ENCODE assay signal across 8 cellular contexts in the genomic region with DNA sequence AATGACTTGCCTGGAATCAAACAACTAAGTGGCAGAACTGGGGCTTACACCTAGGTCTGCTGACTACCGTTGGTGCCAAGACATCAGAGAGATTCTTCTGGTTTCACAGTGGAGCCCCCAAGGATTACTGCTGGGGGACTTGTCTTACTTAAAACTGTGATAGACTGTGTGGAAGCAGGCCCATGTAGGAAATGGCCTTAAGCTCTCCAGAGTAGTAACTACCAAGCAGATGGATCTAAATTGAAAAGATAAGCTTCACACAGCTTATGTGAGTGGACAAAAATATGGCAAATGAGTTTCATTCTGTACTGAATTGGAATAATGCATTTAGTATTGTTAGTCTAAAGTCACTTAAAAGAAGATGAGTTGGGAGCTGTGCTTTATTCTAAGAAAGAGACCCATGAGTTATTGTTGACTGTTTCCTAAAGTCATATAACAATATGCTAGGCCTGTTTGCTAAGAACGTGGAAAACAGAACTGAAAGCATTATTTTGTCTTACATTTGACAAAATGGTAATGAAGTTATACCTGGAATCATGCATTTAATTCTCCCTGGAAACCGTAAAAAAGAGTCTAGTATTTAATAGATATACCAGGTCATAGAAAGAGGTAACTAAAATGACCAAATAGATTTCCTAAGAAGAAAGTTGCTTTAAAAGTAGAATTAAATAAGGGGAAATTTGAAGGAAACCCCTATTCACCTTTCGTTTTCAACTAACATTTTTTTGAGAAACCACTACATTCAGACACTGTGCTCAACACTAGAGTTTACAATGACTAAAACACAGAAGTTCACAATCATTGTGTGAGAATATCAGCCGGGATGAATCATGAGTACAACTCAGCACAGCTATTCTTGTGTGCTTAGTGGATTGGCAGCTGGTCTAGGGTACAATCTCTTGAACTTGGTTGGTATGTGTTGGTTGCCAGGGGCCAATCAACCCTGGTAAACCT. TPM values are rescaled to one million over a fixed set of nuclear protein-coding genes. Genes with fewer than 3 reads are reported as not detected.
DNase-seq lines count a peak whose midpoint lies in the region; ATAC-seq lines count a peak whose summit lies in the region.

No MANE protein-coding gene starts in this region.

- POLR2A ChIA-PET in activated CD4-positive, alpha-beta memory T cell treated with anti-CD3 and anti-CD28 coated beads, Interleukin-2, amount 10 ng/mL, durations not matched to agents 7 days and 5 days (lab: Charles Lee) = interaction anchor here (0.9 to 6.6 kb wide), 8 partner anchors 10 to 173 kb away, joined by 3 to 56 read pairs (median 4); a partner anchor contains a TSS

- no peaks in the 10 kb centered on the region for H3K36me3 Mint-ChIP-seq in activated T-cell treated with anti-CD3 and anti-CD28 coated beads, Interleukin-2, amount 50 U/mL, for 24 hours (ENCODE audit: low read depth)
- peaks cover 2% of the 10 kb centered on the region for H3K36me3 Mint-ChIP-seq in activated CD4-positive, alpha-beta memory T cell treated with anti-CD3 and anti-CD28 coated beads, Interleukin-2, amount 10 ng/mL, durations not matched to agents 7 days and 5 days (ENCODE audit: low read depth)
- H3K36me3 Mint-ChIP-seq in natural killer cell treated with Interleukin-12 subunit alpha and Interleukin-12 subunit beta and Interleukin-15 and Interleukin-18, amount 100 ng/mL, for 72 hours = peaks cover 12% of the 10 kb centered on the region

- no peak for DNase-seq in activated T-cell treated with anti-CD3 and anti-CD28 coated beads, Interleukin-2, amount 50 U/mL, for 24 hours
- DNase-seq in activated T-cell treated with anti-CD3 and anti-CD28 coated beads, Interleukin-2, amount 50 U/mL, for 1 hour = no peak
- peak; percentile 24 for DNase-seq in activated CD4-positive, alpha-beta memory T cell treated with anti-CD3 and anti-CD28 coated beads, Interleukin-2, amount 10 ng/mL, durations not matched to agents 7 days and 5 days
- no peak for DNase-seq in natural killer cell treated with Interleukin-12 subunit alpha and Interleukin-12 subunit beta and Interleukin-15 and Interleukin-18, amount 100 ng/mL, for 72 hours (ENCODE audit: low spot score)
- DNase-seq in NOMO-1 treated with DMSO at 0.1 percent for 48 hours (lab: John Stamatoyannopoulos, UW; ENCODE audit: unreplicated experiment) (no peak), NCI-H2081 treated with DMSO at 0.1 percent for 48 hours (lab: John Stamatoyannopoulos, UW) (no peak), OCI-M2 (lab: John Stamatoyannopoulos, UW; ENCODE audit: unreplicated experiment) (no peak)

- peak overlapping the region; percentile 96 for H3K27ac Mint-ChIP-seq in activated T-cell treated with anti-CD3 and anti-CD28 coated beads, Interleukin-2, amount 50 U/mL, for 24 hours
- peak overlapping the region; percentile 77 for H3K27ac Mint-ChIP-seq in activated CD4-positive, alpha-beta memory T cell treated with anti-CD3 and anti-CD28 coated beads, Interleukin-2, amount 10 ng/mL, durations not matched to agents 7 days and 5 days
- H3K27ac Mint-ChIP-seq in natural killer cell treated with Interleukin-12 subunit alpha and Interleukin-12 subunit beta and Interleukin-15 and Interleukin-18, amount 100 ng/mL, for 72 hours = peak overlapping the region; percentile 88 to 95

- no peaks in the 10 kb centered on the region for H3K27me3 Mint-ChIP-seq in activated T-cell treated with anti-CD3 and anti-CD28 coated beads, Interleukin-2, amount 50 U/mL, for 24 hours
- H3K27me3 Mint-ChIP-seq in activated CD4-positive, alpha-beta memory T cell treated with anti-CD3 and anti-CD28 coated beads, Interleukin-2, amount 10 ng/mL, durations not matched to agents 7 days and 5 days = no peaks in the 10 kb centered on the region
- no peaks in the 10 kb centered on the region for H3K27me3 Mint-ChIP-seq in natural killer cell treated with Interleukin-12 subunit alpha and Interleukin-12 subunit beta and Interleukin-15 and Interleukin-18, amount 100 ng/mL, for 72 hours

- H3K4me1 Mint-ChIP-seq in activated T-cell treated with anti-CD3 and anti-CD28 coated beads, Interleukin-2, amount 50 U/mL, for 24 hours (ENCODE audit: low read depth) = peaks cover 74% of the 10 kb centered on the region
- H3K4me1 Mint-ChIP-seq in activated CD4-positive, alpha-beta memory T cell treated with anti-CD3 and anti-CD28 coated beads, Interleukin-2, amount 10 ng/mL, durations not matched to agents 7 days and 5 days = peaks cover 66% of the 10 kb centered on the region
- peaks cover 46 to 65% of the 10 kb centered on the region in 2 donors for H3K4me1 Mint-ChIP-seq in natural killer cell treated with Interleukin-12 subunit alpha and Interleukin-12 subunit beta and Interleukin-15 and Interleukin-18, amount 100 ng/mL, for 72 hours (ENCODE audit: low read depth in 2 of 2)

- H3K9me3 Mint-ChIP-seq in activated T-cell treated with anti-CD3 and anti-CD28 coated beads, Interleukin-2, amount 50 U/mL, for 24 hours = peaks cover 2% of the 10 kb centered on the region
- peaks cover 3% of the 10 kb centered on the region for H3K9me3 Mint-ChIP-seq in activated CD4-positive, alpha-beta memory T cell treated with anti-CD3 and anti-CD28 coated beads, Interleukin-2, amount 10 ng/mL, durations not matched to agents 7 days and 5 days
- peaks cover 3% of the 10 kb centered on the region for H3K9me3 Mint-ChIP-seq in natural killer cell treated with Interleukin-12 subunit alpha and Interleukin-12 subunit beta and Interleukin-15 and Interleukin-18, amount 100 ng/mL, for 72 hours

- CTCF ChIA-PET in activated CD4-positive, alpha-beta memory T cell treated with anti-CD3 and anti-CD28 coated beads, Interleukin-2, amount 10 ng/mL, durations not matched to agents 7 days and 5 days (lab: Charles Lee) = interaction anchor here (1.0 to 2.7 kb wide), 6 partner anchors 14 to 202 kb away, joined by 3 to 14 read pairs (median 4); no protein-coding TSS in a partner anchor

- peak overlapping the region; percentile 49 for H3K4me3 Mint-ChIP-seq in activated T-cell treated with anti-CD3 and anti-CD28 coated beads, Interleukin-2, amount 50 U/mL, for 24 hours
- peak overlapping the region; percentile 40 for H3K4me3 Mint-ChIP-seq in activated CD4-positive, alpha-beta memory T cell treated with anti-CD3 and anti-CD28 coated beads, Interleukin-2, amount 10 ng/mL, durations not matched to agents 7 days and 5 days
- peak overlapping the region; percentile 70 for H3K4me3 Mint-ChIP-seq in natural killer cell treated with Interleukin-12 subunit alpha and Interleukin-12 subunit beta and Interleukin-15 and Interleukin-18, amount 100 ng/mL, for 72 hours

- peak; percentile 64 for ATAC-seq in HG03039 (IDR thresholded peaks at IDR 0.05; ENCODE audit: unreplicated experiment)
- peak; percentile 93 to 94 for ATAC-seq in natural killer cell treated with Interleukin-12 subunit alpha and Interleukin-12 subunit beta and Interleukin-15 and Interleukin-18, amount 100 ng/mL, for 72 hours

RNA-seq across cellular contexts. Expression of a gene that starts 13.0 kb away (rescaled TPM):
- total RNA-seq in activated CD4-positive, alpha-beta memory T cell treated with anti-CD3 and anti-CD28 coated beads, Interleukin-2, amount 10 ng/mL, durations not matched to agents 7 days and 5 days = 10 to 100 TPM; 44.9 to 47.9 TPM
- total RNA-seq in natural killer cell treated with Interleukin-12 subunit alpha and Interleukin-12 subunit beta and Interleukin-15 and Interleukin-18, amount 100 ng/mL, for 72 hours = 10 to 100 TPM; 65.8 to 89.1 TPM

RNA-seq across cellular contexts. Expression of a gene that starts 34.4 kb away (rescaled TPM):
- total RNA-seq in activated CD4-positive, alpha-beta memory T cell treated with anti-CD3 and anti-CD28 coated beads, Interleukin-2, amount 10 ng/mL, durations not matched to agents 7 days and 5 days = 10 to 100 TPM; 31.2 to 32.8 TPM
- total RNA-seq in natural killer cell treated with Interleukin-12 subunit alpha and Interleukin-12 subunit beta and Interleukin-15 and Interleukin-18, amount 100 ng/mL, for 72 hours = 10 to 100 TPM; 29.6 to 31.6 TPM
